10 cellular contexts compared by ENCODE assay signal in genomic region chr2:8882094-8882493, GRCh38. TPM values are rescaled to one million over a fixed set of nuclear protein-coding genes. Genes with fewer than 3 reads are reported as not detected.
DNase-seq lines count a peak whose midpoint lies in the region; ATAC-seq and TF ChIP-seq lines count a peak whose summit lies in the region.
"Had no signal": no experiment of that assay in that cellular context is flagged by ENCODE, and none has a peak within 500 bp of the region (broad histone marks: within the 10 kb centered on the region; RNA-seq: fewer than 3 reads in every experiment).

No MANE protein-coding gene starts in this region.

- no peaks in the 10 kb centered on the region for H3K9me3 ChIP-seq in WERI-Rb-1 (ENCODE audit: severe bottlenecking)

- no peaks in the 10 kb centered on the region for H3K36me3 ChIP-seq in BJ (ENCODE audit: control insufficient read depth, insufficient read depth, low read length)
- H3K36me3 ChIP-seq in WERI-Rb-1: peaks cover 18% of the 10 kb centered on the region

- POLR2A ChIA-PET in BJ (lab: Charles Lee): no interaction called here

- intact Hi-C loops in Right ventricle myocardium superior (cut with DNase I): no loop called here

- CTCF ChIA-PET in BJ (lab: Yijun Ruan, JAX): interaction anchor here (0.6 to 1.5 kb wide), 4 partner anchors 9 to 257 kb away, joined by 3 to 5 read pairs (median 4); no protein-coding TSS in a partner anchor

- DNase-seq in BJ (ENCODE audit: low read depth): no peak
- no peak for DNase-seq in HFF-Myc (ENCODE audit: extremely low read depth, low read depth)
- peak; percentile 32 for DNase-seq in WERI-Rb-1
- DNase-seq in iPS-NIHi11 (ENCODE audit: low spot score): peak; percentile 62
- DNase-seq in Right ventricle myocardium superior: no peak
- no peak for DNase-seq in effector CD8-positive, alpha-beta T cell (lab: John Stamatoyannopoulos, UW)
- DNase-seq: SHP77 treated with DMSO at 0.1 percent for 48 hours had no signal

- TF ChIP-seq CTCF in BJ (IDR thresholded peaks at IDR 0.05; ENCODE audit: insufficient read depth, low read depth, low read length): peak; percentile 24; the same call in 1 of the 2 replicates
- peak; percentile 51 for TF ChIP-seq CTCF in HFF-Myc (IDR thresholded peaks at IDR 0.05; ENCODE audit: low read depth, low read length, missing control alignments)
- TF ChIP-seq CTCF in WERI-Rb-1 (IDR thresholded peaks at IDR 0.05; ENCODE audit: low read depth, low read length): peak; percentile 48; the same call in 1 of the 2 replicates

- ATAC-seq in Right ventricle myocardium superior (ENCODE audit: poor library complexity) (no peak), GM18870 (IDR thresholded peaks at IDR 0.05; ENCODE audit: unreplicated experiment) (no peak), GM21381 (IDR thresholded peaks at IDR 0.05; ENCODE audit: unreplicated experiment) (no peak)

- no peak overlapping the region for H3K4me3 ChIP-seq in BJ (ENCODE audit: low read depth, low read length)
- no peak overlapping the region for H3K4me3 ChIP-seq in HFF-Myc (replicated peaks; ENCODE audit: low read depth, low read length)
- no peak overlapping the region for H3K4me3 ChIP-seq in WERI-Rb-1 (ENCODE audit: low read depth, low read length)
- H3K4me3 ChIP-seq: lung had no signal

- H3K27ac ChIP-seq in WERI-Rb-1: no peak overlapping the region

- H3K27me3 ChIP-seq in BJ (ENCODE audit: control insufficient read depth, insufficient read depth, low read length): no peaks in the 10 kb centered on the region
- no peaks in the 10 kb centered on the region for H3K27me3 ChIP-seq in WERI-Rb-1 (ENCODE audit: insufficient read depth, low read depth, severe bottlenecking)

RNA-seq across cellular contexts. Expression of gene KIDINS220, which starts 44.7 kb away (rescaled TPM):
- 34.8 and 40.0 TPM in 2 replicates for polyA plus RNA-seq in BJ (2011; rRNA removed)
- polyA minus RNA-seq in BJ (2011; rRNA and poly(A)+ RNA removed): 59.5 and 94.6 TPM in 2 replicates
- total RNA-seq in Right ventricle myocardium superior: 48.4 TPM

Comparison
In these comparisons a context has a peak if more than half of its experiments do, and no peak if none do; other contexts are left out.
1. DNase-seq: peak in WERI-Rb-1 (single experiment) and iPS-NIHi11 (single experiment); none in BJ (single experiment), HFF-Myc (single experiment), Right ventricle myocardium superior (single experiment) and effector CD8-positive, alpha-beta T cell (single experiment).
2. Peak in every context shown above with its lines, with median percentiles within 50 percentile points of each other: CTCF ChIP-seq.